ENCODE assay signal across 8 cellular contexts in genomic region chr5:111512406-111513174, GRCh38. TPM values are rescaled to one million over a fixed set of nuclear protein-coding genes. Genes with fewer than 3 reads are reported as not detected.
DNase-seq lines count a peak whose midpoint lies in the region; FAIRE-seq and TF ChIP-seq lines count a peak whose summit lies in the region.

STARD4 (minus strand) TSS chr5:111512535; CDS start chr5:111507433, 5,102 bp downstream.

- H3K4me1 ChIP-seq in neuronal stem cell (ENCODE audit: control insufficient read depth in 2 of 2, insufficient read depth in 1 of 2, low read depth in 1 of 2, low read length in 2 of 2): peaks cover 0 to 2% of the 10 kb centered on the region in 2 donors

- no peak within 1 kb of the TSS for H4K91ac ChIP-seq in neuronal stem cell (ENCODE audit: low read depth, low read length, poor library complexity)

- no peak within 1 kb of the TSS for H2BK120ac ChIP-seq in neuronal stem cell (ENCODE audit: low read depth, low read length)

- no peaks in the 10 kb centered on the region for H3K27me3 Mint-ChIP-seq in activated naive CD4-positive, alpha-beta T cell treated with anti-CD3 and anti-CD28 coated beads for 36 hours (ENCODE audit: low read depth)

- peak; percentile 10 for FAIRE-seq in frontal cortex (lab: Jason Lieb, UNC)

- H3K27ac Mint-ChIP-seq in activated naive CD4-positive, alpha-beta T cell treated with anti-CD3 and anti-CD28 coated beads for 36 hours: peak within 1 kb of the TSS; percentile 94

- DNase-seq in GDM1 (lab: John Stamatoyannopoulos, UW) (peak; percentile 97), HEK293T (ENCODE audit: extremely low spot score) (peak; percentile 90), MV-4-11 (lab: John Stamatoyannopoulos, UW) (peak; percentile 94), SK-N-DZ (ENCODE audit: low spot score) (peak; percentile 98), frontal cortex (ENCODE audit: low spot score in 2 of 2) (peak; percentile 76 to 90), neuronal stem cell (ENCODE audit: low spot score) (peak; percentile 95), substantia nigra (lab: John Stamatoyannopoulos, UW) (peak; percentile 51 to 98 (median 92))
- peak; percentile 95 for DNase-seq in activated naive CD4-positive, alpha-beta T cell treated with anti-CD3 and anti-CD28 coated beads for 36 hours

- H3K27ac ChIP-seq in neuronal stem cell (replicated peaks; ENCODE audit: low read length) (peak within 1 kb of the TSS; percentile 99), substantia nigra (ENCODE audit: low read depth, low read length, poor library complexity, severe bottlenecking) (peak within 1 kb of the TSS; percentile 89)

- peak within 1 kb of the TSS; percentile 96 for H3K9ac ChIP-seq in neuronal stem cell (ENCODE audit: low read depth, low read length, poor library complexity)

- H2AFZ ChIP-seq in neuronal stem cell (ENCODE audit: low read length): peak within 1 kb of the TSS; percentile 96

- peak within 1 kb of the TSS; percentile 99 for H3K23ac ChIP-seq in neuronal stem cell (ENCODE audit: low read depth, low read length, poor library complexity)

- H3K14ac ChIP-seq in neuronal stem cell (ENCODE audit: low read length): no peak within 1 kb of the TSS

- intact Hi-C loops in activated naive CD4-positive, alpha-beta T cell treated with anti-CD3 and anti-CD28 coated beads for 36 hours (cut with micrococcal nuclease): loop anchor here (1.0 to 10.0 kb wide), 8 partner anchors 18 to 758 kb away; partner anchors contain the start of genes NREP and WDR36

- H2BK5ac ChIP-seq in neuronal stem cell (ENCODE audit: low read length): peak within 1 kb of the TSS; percentile 98

- no CpG with 5 or more reads among the region's 42 CpGs for WGBS in neuronal stem cell (ENCODE audit: extremely low coverage in 2 of 2, insufficient read length in 2 of 2, insufficient replicate concordance in 1 of 2), 2 donors

- H2BK15ac ChIP-seq in neuronal stem cell (ENCODE audit: low read length): no peak within 1 kb of the TSS

- POLR2A ChIA-PET in HEK293T (lab: Yijun Ruan, JAX): interaction anchor here (0.9 to 1.6 kb wide), 4 partner anchors 21 to 648 kb away, joined by 3 to 5 read pairs (median 4); no protein-coding TSS in a partner anchor

- peaks cover 37% of the 10 kb centered on the region for H3K4me1 Mint-ChIP-seq in activated naive CD4-positive, alpha-beta T cell treated with anti-CD3 and anti-CD28 coated beads for 36 hours (ENCODE audit: low read depth)

- peak within 1 kb of the TSS; percentile 70 for H4K8ac ChIP-seq in neuronal stem cell (ENCODE audit: low read depth, low read length)

- peak within 1 kb of the TSS; percentile 57 for H2AK5ac ChIP-seq in neuronal stem cell (ENCODE audit: low read depth, low read length)

- peak within 1 kb of the TSS; percentile 58 for H3K4me2 ChIP-seq in neuronal stem cell (ENCODE audit: insufficient read depth, low read length, poor library complexity, severe bottlenecking)

- H3K18ac ChIP-seq in neuronal stem cell (ENCODE audit: low read length): peak within 1 kb of the TSS; percentile 100

- H3K4me3 ChIP-seq in neuronal stem cell (ENCODE audit: low read length in 2 of 2): peak within 1 kb of the TSS; percentile 91 to 100

- no peaks in the 10 kb centered on the region for H3K9me3 ChIP-seq in neuronal stem cell (replicated peaks in 1 of 2; ENCODE audit: control insufficient read depth in 2 of 2, insufficient read depth in 1 of 2, low read depth in 1 of 2, low read length in 2 of 2)

- H3K79me1 ChIP-seq in neuronal stem cell (ENCODE audit: low read depth, low read length): no peaks in the 10 kb centered on the region

- H3K27me3 ChIP-seq in neuronal stem cell (ENCODE audit: control insufficient read depth in 3 of 3, insufficient read depth in 3 of 3, low read depth in 1 of 3, low read length in 3 of 3): no peaks in the 10 kb centered on the region

- H3K9me3 Mint-ChIP-seq in activated naive CD4-positive, alpha-beta T cell treated with anti-CD3 and anti-CD28 coated beads for 36 hours: no peaks in the 10 kb centered on the region

- peaks cover 0 to 4% of the 10 kb centered on the region in 2 donors for H3K36me3 ChIP-seq in neuronal stem cell (replicated peaks in 1 of 2; ENCODE audit: control insufficient read depth in 2 of 2, insufficient read depth in 2 of 2, low read length in 2 of 2)

- peak within 1 kb of the TSS; percentile 93 for H3K4me3 Mint-ChIP-seq in activated naive CD4-positive, alpha-beta T cell treated with anti-CD3 and anti-CD28 coated beads for 36 hours

- peak within 1 kb of the TSS; percentile 95 for H2BK12ac ChIP-seq in neuronal stem cell (ENCODE audit: low read length)

- CTCF ChIA-PET in HEK293T (lab: Yijun Ruan, JAX): interaction anchor here (0.6 to 0.8 kb wide), 2 partner anchors 19 to 438 kb away, joined by 3 read pairs; no protein-coding TSS in a partner anchor
- CTCF ChIA-PET in activated naive CD4-positive, alpha-beta T cell treated with anti-CD3 and anti-CD28 coated beads for 36 hours (lab: Charles Lee): interaction anchor here (1.0 to 4.0 kb wide), 4 partner anchors 13 to 648 kb away, joined by 3 to 24 read pairs (median 5); no protein-coding TSS in a partner anchor

- no peaks in the 10 kb centered on the region for H3K36me3 Mint-ChIP-seq in activated naive CD4-positive, alpha-beta T cell treated with anti-CD3 and anti-CD28 coated beads for 36 hours (ENCODE audit: low read depth)

- peak within 1 kb of the TSS; percentile 17 for H3K4ac ChIP-seq in neuronal stem cell (ENCODE audit: low read length)

TF ChIP-seq in HEK293T, 16 proteins besides CTCF, POLR2A, EP300 and RAD21:
- no peak for TF ChIP-seq LEF1 (IDR thresholded peaks at IDR 0.05; ENCODE audit: borderline replicate concordance)
- TF ChIP-seq FOXM1 (IDR thresholded peaks at IDR 0.05; ENCODE audit: borderline replicate concordance): peak; percentile 91; the same call in 1 of the 2 replicates
- TF ChIP-seq PKNOX1 (IDR thresholded peaks at IDR 0.05): peak; percentile 96
- no peak; the same call in 1 of the 2 replicates for TF ChIP-seq CTBP1 (IDR thresholded peaks at IDR 0.05; ENCODE audit: borderline replicate concordance)
- TF ChIP-seq HDGF (IDR thresholded peaks at IDR 0.05; ENCODE audit: borderline replicate concordance): no peak
- peak; percentile 9; the same call in 1 of the 2 replicates for TF ChIP-seq L3MBTL2 (conservative IDR thresholded peaks at IDR 0.05)
- TF ChIP-seq NFRKB (IDR thresholded peaks at IDR 0.05): no peak

RNA-seq across cellular contexts. Expression of gene STARD4, which starts in this region (rescaled TPM):
- polyA plus RNA-seq in SK-N-DZ (2014; cell fraction: cytosol; rRNA removed): 170 and 203 TPM in 2 replicates
- 125 and 126 TPM in 2 replicates for polyA plus RNA-seq in SK-N-DZ (2014; cell fraction: nucleus; rRNA removed)
- 10 to 100 TPM; 45.0 to 47.1 TPM for total RNA-seq in activated naive CD4-positive, alpha-beta T cell treated with anti-CD3 and anti-CD28 coated beads for 36 hours
- total RNA-seq in frontal cortex: 37.1 TPM
- 67.7 TPM for polyA plus RNA-seq in neuronal stem cell (2013, experiment 1 of 2)
- polyA plus RNA-seq in neuronal stem cell (2013, experiment 2 of 2): 70.7 TPM

Comparison
In these comparisons a context has a peak if more than half of its experiments do, and no peak if none do; other contexts are left out.
1. Peak in every context shown above with its lines: DNase-seq, H3K4me3 ChIP-seq and H3K27ac ChIP-seq.